In genomic region chr20:46706242-46706641, GRCh38 we compare ENCODE assay signal across 25 cellular contexts. TPM values are rescaled to one million over a fixed set of nuclear protein-coding genes. Genes with fewer than 3 reads are reported as not detected.
"Had no signal": no experiment of that assay in that cellular context is flagged by ENCODE, and none has a peak within 500 bp of the region (broad histone marks: within the 10 kb centered on the region; RNA-seq: fewer than 3 reads in every experiment).

No MANE protein-coding gene starts in this region.

- H3K27ac ChIP-seq: SJCRH30, VCaP had no signal

- DNase-seq: activated CD4-positive, alpha-beta memory T cell treated with anti-CD3 and anti-CD28 coated beads for 36 hours; activated CD4-positive, alpha-beta T cell treated with anti-CD3 and anti-CD28 coated beads, Interleukin-2, amount 10 ng/mL, durations not matched to agents 7 days and 5 days; activated CD4-positive, CD25-positive, alpha-beta regulatory T cell; activated effector memory CD4-positive, alpha-beta T cell treated with anti-CD3 and anti-CD28 coated beads, Interleukin-2, amount 50 U/mL, for 16 hours; activated naive CD4-positive, alpha-beta T cell treated with anti-CD3 and anti-CD28 coated beads for 36 hours; activated T-cell treated with anti-CD3 and anti-CD28 coated beads, Interleukin-2, amount 50 U/mL, for 4 hours; anterior cingulate cortex; MM.1S; NCI-H1105; NCI-H1436; NCI-H1694 treated with DMSO at 0.1 percent for 48 hours; NCI-H2081; NCI-H510A treated with DMSO at 0.1 percent for 48 hours; NCI-H69; NK-92 treated with Interleukin-12 subunit alpha and Interleukin-12 subunit beta, amount 100 ng/mL, for 24 hours; OCI-M1; RPMI8226; SJCRH30; SK-N-SH; T-helper 1 cell had no signal

- H3K36me3 Mint-ChIP-seq: activated CD4-positive, alpha-beta memory T cell treated with anti-CD3 and anti-CD28 coated beads for 36 hours had no signal

- H3K36me3 ChIP-seq: SJCRH30 had no signal

- H3K4me2 ChIP-seq: SK-N-SH had no signal

- H3K9ac ChIP-seq: SK-N-SH had no signal

- H3K4me3 ChIP-seq: SJCRH30 had no signal

- H3K4me3 Mint-ChIP-seq: activated CD4-positive, alpha-beta memory T cell treated with anti-CD3 and anti-CD28 coated beads for 36 hours; activated CD4-positive, alpha-beta T cell treated with anti-CD3 and anti-CD28 coated beads, Interleukin-2, amount 10 ng/mL, durations not matched to agents 7 days and 5 days; activated naive CD4-positive, alpha-beta T cell treated with anti-CD3 and anti-CD28 coated beads for 36 hours; activated naive CD8-positive, alpha-beta T cell; activated T-cell treated with anti-CD3 and anti-CD28 coated beads, Interleukin-2, amount 50 U/mL, for 4 hours had no signal

- H3K27ac Mint-ChIP-seq: activated CD4-positive, alpha-beta memory T cell treated with anti-CD3 and anti-CD28 coated beads for 36 hours; activated CD4-positive, alpha-beta T cell treated with anti-CD3 and anti-CD28 coated beads, Interleukin-2, amount 10 ng/mL, durations not matched to agents 7 days and 5 days; activated naive CD4-positive, alpha-beta T cell treated with anti-CD3 and anti-CD28 coated beads for 36 hours; activated naive CD8-positive, alpha-beta T cell had no signal

- ATAC-seq: activated T-cell treated with anti-CD3 and anti-CD28 coated beads, Interleukin-2, amount 50 U/mL, for 4 hours; Panc1; Right ventricle myocardium inferior had no signal

- H3K9me3 Mint-ChIP-seq: activated CD4-positive, alpha-beta T cell treated with anti-CD3 and anti-CD28 coated beads, Interleukin-2, amount 10 ng/mL, durations not matched to agents 7 days and 5 days had no signal

RNA-seq across cellular contexts. Expression of gene SLC2A10, which starts 3.2 kb away (rescaled TPM):
- total RNA-seq: activated CD4-positive, alpha-beta memory T cell treated with anti-CD3 and anti-CD28 coated beads for 36 hours; activated CD4-positive, alpha-beta T cell treated with anti-CD3 and anti-CD28 coated beads, Interleukin-2, amount 10 ng/mL, durations not matched to agents 7 days and 5 days; activated naive CD4-positive, alpha-beta T cell treated with anti-CD3 and anti-CD28 coated beads for 36 hours; activated T-cell treated with anti-CD3 and anti-CD28 coated beads, Interleukin-2, amount 50 U/mL, for 4 hours; T-helper 2 cell treated with Interferon-gamma antibody and Interleukin-4, amounts not matched to agents 100 ng/mL and 5 ng/mL, for 36 hours had no signal

RNA-seq across cellular contexts. Expression of gene SLC13A3, which starts 55.0 kb away (rescaled TPM):
- total RNA-seq: activated naive CD4-positive, alpha-beta T cell treated with anti-CD3 and anti-CD28 coated beads for 36 hours; SJCRH30; T-helper 2 cell treated with Interferon-gamma antibody and Interleukin-4, amounts not matched to agents 100 ng/mL and 5 ng/mL, for 36 hours had no signal
